ENCODE assay signal across 21 cellular contexts in genomic region chr2:95234806-95235205, GRCh38. TPM values are rescaled to one million over a fixed set of nuclear protein-coding genes. Genes with fewer than 3 reads are reported as not detected.
"Had no signal": no experiment of that assay in that cellular context is flagged by ENCODE, and none has a peak within 500 bp of the region (broad histone marks: within the 10 kb centered on the region; RNA-seq: fewer than 3 reads in every experiment).

No MANE protein-coding gene starts in this region.

- H3K4me1 ChIP-seq: pancreas, sigmoid colon, stomach, tibial artery had no signal

- H3K27ac ChIP-seq: coronary artery, esophagus squamous epithelium, pancreas, sigmoid colon, stomach, tibial artery had no signal

- H3K27me3 Mint-ChIP-seq: effector memory CD8-positive, alpha-beta T cell; progenitor cell of endocrine pancreas; type B pancreatic cell had no signal

- DNase-seq: dermis blood vessel endothelial cell; effector memory CD8-positive, alpha-beta T cell; erythroblast; esophagus squamous epithelium; foreskin melanocyte; hypothalamus; immature natural killer cell; islet precursor cell; natural killer cell; pancreas; right cardiac atrium; sigmoid colon; stimulated activated CD4-positive, alpha-beta T cell treated with anti-CD3 and anti-CD28 coated beads, Interleukin-2, amount 100 ng/mL, for 24 hours; stimulated activated CD4-positive, alpha-beta T cell treated with anti-CD3 and anti-CD28 coated beads, Interleukin-4, amount 100 ng/mL, for 24 hours; stimulated activated naive CD4-positive, alpha-beta T cell treated with Interleukin-2 at 50 U/mL for 16 hours; stomach; tibial artery had no signal

- H3K4me3 ChIP-seq: coronary artery, esophagus squamous epithelium, pancreas, sigmoid colon, stomach, tibial artery had no signal

- H3K27me3 ChIP-seq: esophagus squamous epithelium, pancreas, sigmoid colon, stomach, tibial artery had no signal

- H3K9me3 ChIP-seq: esophagus squamous epithelium, pancreas had no signal

- H3K27ac Mint-ChIP-seq: effector memory CD8-positive, alpha-beta T cell; immature natural killer cell; natural killer cell; progenitor cell of endocrine pancreas; stimulated activated effector memory CD8-positive, alpha-beta T cell treated with anti-CD3 and anti-CD28 coated beads, Interleukin-12 subunit alpha, Interleukin-12 subunit beta, amount 100 ng/mL, for 72 hours; type B pancreatic cell had no signal

- H3K36me3 Mint-ChIP-seq: natural killer cell; stimulated activated effector memory CD8-positive, alpha-beta T cell treated with anti-CD3 and anti-CD28 coated beads, Interleukin-12 subunit alpha, Interleukin-12 subunit beta, amount 100 ng/mL, for 72 hours had no signal

- H3K4me3 Mint-ChIP-seq: effector memory CD8-positive, alpha-beta T cell; immature natural killer cell; natural killer cell; stimulated activated effector memory CD8-positive, alpha-beta T cell treated with anti-CD3 and anti-CD28 coated beads, Interleukin-12 subunit alpha, Interleukin-12 subunit beta, amount 100 ng/mL, for 72 hours; type B pancreatic cell had no signal

- H3K36me3 ChIP-seq: esophagus squamous epithelium, pancreas, sigmoid colon, stomach had no signal

- H3K4me1 Mint-ChIP-seq: immature natural killer cell; natural killer cell; stimulated activated effector memory CD8-positive, alpha-beta T cell treated with anti-CD3 and anti-CD28 coated beads, Interleukin-12 subunit alpha, Interleukin-12 subunit beta, amount 100 ng/mL, for 72 hours had no signal

RNA-seq across cellular contexts. Expression of gene PROM2, which starts 39.4 kb away (rescaled TPM):
- polyA plus RNA-seq: immature natural killer cell had no signal
